19 cellular contexts compared by ENCODE assay signal in genomic region chr12:54571166-54571856, GRCh38. TPM values are rescaled to one million over a fixed set of nuclear protein-coding genes. Genes with fewer than 3 reads are reported as not detected.
DNase-seq lines count a peak whose midpoint lies in the region; ATAC-seq and TF ChIP-seq lines count a peak whose summit lies in the region.
"Had no signal": no experiment of that assay in that cellular context is flagged by ENCODE, and none has a peak within 500 bp of the region (broad histone marks: within the 10 kb centered on the region; RNA-seq: fewer than 3 reads in every experiment).

No MANE protein-coding gene starts in this region.

- peak; percentile 40 for TF ChIP-seq CTCF in epithelial cell of proximal tubule (conservative IDR thresholded peaks at IDR 0.05; ENCODE audit: low read depth, low read length)
- TF ChIP-seq CTCF in nephron progenitor cell (IDR thresholded peaks at IDR 0.05) = no peak

- H3K4me3 ChIP-seq in epithelial cell of proximal tubule (ENCODE audit: low read depth, low read length) = no peak overlapping the region
- H3K4me3 ChIP-seq: left lung had no signal

- H3K27ac Mint-ChIP-seq in nephron progenitor cell = peak overlapping the region; percentile 23
- H3K27ac Mint-ChIP-seq in activated CD8-positive, alpha-beta T cell treated with anti-CD3 and anti-CD28 coated beads, Interleukin-2, amount 10 ng/mL, durations not matched to agents 7 days and 5 days = no peak overlapping the region
- H3K27ac Mint-ChIP-seq: activated CD4-positive, alpha-beta T cell treated with anti-CD3 and anti-CD28 coated beads, Interleukin-2, amount 10 ng/mL, durations not matched to agents 7 days and 5 days; effector memory CD8-positive, alpha-beta T cell; IgD-negative memory B cell had no signal

- no peak for ATAC-seq in activated CD8-positive, alpha-beta T cell treated with anti-CD3 and anti-CD28 coated beads, Interleukin-2, amount 10 ng/mL, durations not matched to agents 7 days and 5 days
- ATAC-seq: effector memory CD8-positive, alpha-beta T cell; left lung had no signal

- no peaks in the 10 kb centered on the region for H3K9me3 Mint-ChIP-seq in nephron progenitor cell
- H3K9me3 Mint-ChIP-seq in activated CD8-positive, alpha-beta T cell treated with anti-CD3 and anti-CD28 coated beads, Interleukin-2, amount 10 ng/mL, durations not matched to agents 7 days and 5 days (ENCODE audit: insufficient read depth) = no peaks in the 10 kb centered on the region
- H3K9me3 Mint-ChIP-seq: activated CD4-positive, alpha-beta T cell treated with anti-CD3 and anti-CD28 coated beads, Interleukin-2, amount 10 ng/mL, durations not matched to agents 7 days and 5 days; effector memory CD8-positive, alpha-beta T cell; IgD-negative memory B cell had no signal

- POLR2A ChIA-PET in activated CD8-positive, alpha-beta T cell treated with anti-CD3 and anti-CD28 coated beads, Interleukin-2, amount 10 ng/mL, durations not matched to agents 7 days and 5 days (lab: Charles Lee) = interaction anchor here (1.0 kb wide), 1 partner anchor 11 kb away, joined by 3 read pairs; no protein-coding TSS in a partner anchor

- DNase-seq in ELF-1 (ENCODE audit: low read depth, low spot score) = peak; percentile 61
- peak; percentile 22 for DNase-seq in LHCN-M2 (ENCODE audit: low read depth)
- no peak for DNase-seq in epithelial cell of proximal tubule (ENCODE audit: low read depth)
- no peak for DNase-seq in nephron progenitor cell
- no peak for DNase-seq in NCI-H146 (lab: John Stamatoyannopoulos, UW)
- no peak for DNase-seq in activated CD8-positive, alpha-beta T cell treated with anti-CD3 and anti-CD28 coated beads, Interleukin-2, amount 10 ng/mL, durations not matched to agents 7 days and 5 days
- DNase-seq in effector CD4-positive, alpha-beta T cell = no peak
- no peak for DNase-seq in activated T-cell treated with anti-CD3 and anti-CD28 coated beads, Interleukin-2, amount 50 U/mL, for 48 hours
- DNase-seq: activated CD4-positive, alpha-beta T cell treated with anti-CD3 and anti-CD28 coated beads, Interleukin-2, amount 10 ng/mL, durations not matched to agents 7 days and 5 days; Caco-2; effector memory CD8-positive, alpha-beta T cell; left lung; MM.1S; NCI-H1436; NCI-H2171; NCI-H69; retina had no signal

- CTCF ChIA-PET in activated CD8-positive, alpha-beta T cell treated with anti-CD3 and anti-CD28 coated beads, Interleukin-2, amount 10 ng/mL, durations not matched to agents 7 days and 5 days (lab: Charles Lee) = interaction anchor here (1.2 to 1.9 kb wide), 2 partner anchors 9 to 44 kb away, joined by 3 to 5 read pairs; no protein-coding TSS in a partner anchor

- H3K27me3 Mint-ChIP-seq in nephron progenitor cell (ENCODE audit: low read depth, poor library complexity) = peaks cover 17% of the 10 kb centered on the region
- no peaks in the 10 kb centered on the region for H3K27me3 Mint-ChIP-seq in activated CD8-positive, alpha-beta T cell treated with anti-CD3 and anti-CD28 coated beads, Interleukin-2, amount 10 ng/mL, durations not matched to agents 7 days and 5 days (ENCODE audit: low read depth)
- H3K27me3 Mint-ChIP-seq: activated CD4-positive, alpha-beta T cell treated with anti-CD3 and anti-CD28 coated beads, Interleukin-2, amount 10 ng/mL, durations not matched to agents 7 days and 5 days; effector memory CD8-positive, alpha-beta T cell; IgD-negative memory B cell had no signal

- H3K36me3 Mint-ChIP-seq in nephron progenitor cell (ENCODE audit: low read depth) = no peaks in the 10 kb centered on the region
- peaks cover 14% of the 10 kb centered on the region for H3K36me3 Mint-ChIP-seq in activated CD8-positive, alpha-beta T cell treated with anti-CD3 and anti-CD28 coated beads, Interleukin-2, amount 10 ng/mL, durations not matched to agents 7 days and 5 days (ENCODE audit: low read depth)

- peaks cover 42% of the 10 kb centered on the region for H3K4me1 Mint-ChIP-seq in nephron progenitor cell
- H3K4me1 Mint-ChIP-seq in activated CD8-positive, alpha-beta T cell treated with anti-CD3 and anti-CD28 coated beads, Interleukin-2, amount 10 ng/mL, durations not matched to agents 7 days and 5 days (ENCODE audit: low read depth) = no peaks in the 10 kb centered on the region
- H3K4me1 Mint-ChIP-seq: activated CD4-positive, alpha-beta T cell treated with anti-CD3 and anti-CD28 coated beads, Interleukin-2, amount 10 ng/mL, durations not matched to agents 7 days and 5 days had no signal

- H3K4me3 Mint-ChIP-seq in nephron progenitor cell = no peak overlapping the region
- H3K4me3 Mint-ChIP-seq in activated CD8-positive, alpha-beta T cell treated with anti-CD3 and anti-CD28 coated beads, Interleukin-2, amount 10 ng/mL, durations not matched to agents 7 days and 5 days = no peak overlapping the region
- H3K4me3 Mint-ChIP-seq: activated CD4-positive, alpha-beta T cell treated with anti-CD3 and anti-CD28 coated beads, Interleukin-2, amount 10 ng/mL, durations not matched to agents 7 days and 5 days; effector memory CD8-positive, alpha-beta T cell had no signal

RNA-seq across cellular contexts. Expression of gene PPP1R1A, which starts 17.1 kb away (rescaled TPM):
- total RNA-seq in LHCN-M2 (2014; rRNA removed) (not detected in 2 replicates), epithelial cell of proximal tubule (0.87 and 11.1 TPM in 2 replicates)
- not detected for polyA plus RNA-seq in LHCN-M2 (2012)
- not detected for total RNA-seq in activated CD8-positive, alpha-beta T cell treated with anti-CD3 and anti-CD28 coated beads, Interleukin-2, amount 10 ng/mL, durations not matched to agents 7 days and 5 days
- total RNA-seq: activated CD4-positive, alpha-beta T cell treated with anti-CD3 and anti-CD28 coated beads, Interleukin-2, amount 10 ng/mL, durations not matched to agents 7 days and 5 days; fibroblast of lung had no signal
- polyA plus RNA-seq: fibroblast of lung, IgD-negative memory B cell had no signal

RNA-seq across cellular contexts. Expression of gene PDE1B, which starts 21.9 kb away (rescaled TPM):
- not detected in 2 replicates for total RNA-seq in LHCN-M2 (2014; rRNA removed)
- polyA plus RNA-seq in LHCN-M2 (2012) = not detected
- 0.14 and 0.63 TPM in 2 replicates for total RNA-seq in epithelial cell of proximal tubule
- total RNA-seq in activated CD8-positive, alpha-beta T cell treated with anti-CD3 and anti-CD28 coated beads, Interleukin-2, amount 10 ng/mL, durations not matched to agents 7 days and 5 days = 1 to 10 TPM; 7.1 to 7.7 TPM
- total RNA-seq: Caco-2, fibroblast of lung had no signal
- polyA plus RNA-seq: fibroblast of lung had no signal

Comparison
In these comparisons a context has a peak if more than half of its experiments do, and no peak if none do; other contexts are left out.
1. DNase-seq: peak in ELF-1 (single experiment) and LHCN-M2 (single experiment); none in epithelial cell of proximal tubule (single experiment), nephron progenitor cell (single experiment), NCI-H146 (single experiment), activated CD8-positive, alpha-beta T cell treated with anti-CD3 and anti-CD28 coated beads, Interleukin-2, amount 10 ng/mL, durations not matched to agents 7 days and 5 days (single experiment), effector CD4-positive, alpha-beta T cell (single experiment) and activated T-cell treated with anti-CD3 and anti-CD28 coated beads, Interleukin-2, amount 50 U/mL, for 48 hours (0 of 2).